ENCODE assay signal across 16 cellular contexts in the genomic region with DNA sequence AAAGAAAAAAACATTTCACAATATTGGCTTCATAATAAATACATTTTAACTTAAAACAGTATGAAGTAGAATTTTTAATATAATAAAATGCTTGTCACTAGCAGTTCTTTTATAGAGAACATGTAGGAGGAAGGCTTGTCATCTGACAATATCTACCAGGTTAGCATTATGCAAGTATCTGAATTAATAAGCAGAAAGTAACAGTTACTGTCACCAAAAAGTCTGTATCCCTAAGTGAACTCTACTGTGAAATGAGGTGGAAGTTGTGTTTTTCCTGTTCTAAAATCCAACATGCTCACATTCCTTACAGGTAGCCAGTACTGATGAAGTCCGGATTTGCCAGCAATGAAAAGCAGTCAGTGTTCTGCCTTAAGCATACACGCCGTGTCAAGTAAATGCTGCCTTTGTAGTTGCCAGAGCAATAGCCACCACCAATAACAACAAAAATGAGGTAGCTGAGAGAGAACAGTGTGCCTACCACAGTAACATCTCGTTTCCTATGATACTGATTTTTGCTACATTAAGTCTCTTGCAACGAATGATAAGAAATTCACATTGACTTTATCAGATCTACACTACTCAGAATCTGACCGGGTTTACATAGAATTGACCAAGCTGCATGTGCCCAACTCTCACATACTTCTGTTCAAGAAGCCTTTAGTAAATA.
A peak's percentile ranks its signal among the peaks of the same experiment; 100 is the strongest.
DNase-seq lines count a peak whose midpoint lies in the region; ATAC-seq and TF ChIP-seq lines count a peak whose summit lies in the region.
"Had no signal": no experiment of that assay in that cellular context is flagged by ENCODE, and none has a peak within 500 bp of the region (broad histone marks: within the 10 kb centered on the region; RNA-seq: fewer than 3 reads in every experiment).

No MANE protein-coding gene starts in this region.

- peak overlapping the region; percentile 60 for H3K4me3 Mint-ChIP-seq in activated T-helper 17 cell treated with anti-CD3 and anti-CD28 coated beads, Interleukin-2, amount 50 U/mL, for 72 hours

- peaks cover 15% of the 10 kb centered on the region for H3K36me3 Mint-ChIP-seq in activated T-helper 17 cell treated with anti-CD3 and anti-CD28 coated beads, Interleukin-2, amount 50 U/mL, for 72 hours (ENCODE audit: low read depth)

- H3K27me3 Mint-ChIP-seq in activated T-helper 17 cell treated with anti-CD3 and anti-CD28 coated beads, Interleukin-2, amount 50 U/mL, for 72 hours = no peaks in the 10 kb centered on the region

- H3K27me3 ChIP-seq in lung (ENCODE audit: control insufficient read depth, insufficient read depth) (no peaks in the 10 kb centered on the region), upper lobe of right lung (no peaks in the 10 kb centered on the region)
- H3K27me3 ChIP-seq: BLaER1, SJCRH30 had no signal

- peak; percentile 33 for ATAC-seq in left ventricle myocardium superior
- peak; percentile 89 for ATAC-seq in activated T-helper 17 cell treated with anti-CD3 and anti-CD28 coated beads, Interleukin-2, amount 50 U/mL, for 72 hours (replicated peaks)
- ATAC-seq in lung (ENCODE audit: insufficient read depth, low FRiP score) = peak; percentile 22
- ATAC-seq in upper lobe of right lung = peak; percentile 55

- peak overlapping the region; percentile 93 for H3K27ac Mint-ChIP-seq in activated T-helper 17 cell treated with anti-CD3 and anti-CD28 coated beads, Interleukin-2, amount 50 U/mL, for 72 hours

- no peak overlapping the region for H3K4me3 ChIP-seq in lung
- H3K4me3 ChIP-seq in upper lobe of right lung = no peak overlapping the region
- H3K4me3 ChIP-seq: BLaER1, SJCRH30 had no signal

- intact Hi-C loops in left ventricle myocardium superior (cut with micrococcal nuclease) = no loop called here
- intact Hi-C loops in cardiac septum (cut with DNase I) = no loop called here
- intact Hi-C loops in upper lobe of right lung (cut with DNase I) = no loop called here

- H3K4me1 ChIP-seq in lung (ENCODE audit: control insufficient read depth in 2 of 2, insufficient read depth in 2 of 2, low read length in 2 of 2) (peaks cover 1 to 15% of the 10 kb centered on the region in 2 donors), upper lobe of right lung (peaks cover 18% of the 10 kb centered on the region)
- H3K4me1 ChIP-seq: SJCRH30 had no signal

- DNase-seq in left ventricle myocardium superior = no peak
- no peak for DNase-seq in cardiac septum (ENCODE audit: low spot score)
- DNase-seq in lung (ENCODE audit: low spot score) = no peak
- DNase-seq in upper lobe of right lung = no peak
- DNase-seq in LoVo (ENCODE audit: low spot score) = no peak
- no peak for DNase-seq in NCI-H128 (lab: John Stamatoyannopoulos, UW; ENCODE audit: unreplicated experiment)
- no peak for DNase-seq in HuH-7 (ENCODE audit: low spot score)
- DNase-seq: activated CD4-positive, alpha-beta T cell treated with anti-CD3 and anti-CD28 coated beads, Interleukin-2, amount 50 U/mL, for 1 hour; GOT3; hippocampal formation; IMR-90; NCI-H187; NCI-H774; SJCRH30 had no signal

- H3K27ac ChIP-seq in lung (ENCODE audit: low read depth in 1 of 2, low read length in 1 of 2) = no peak overlapping the region
- H3K27ac ChIP-seq in upper lobe of right lung = no peak overlapping the region
- H3K27ac ChIP-seq: BLaER1, SJCRH30 had no signal

- TF ChIP-seq CTCF in lung (IDR thresholded peaks at IDR 0.05; ENCODE audit: control extremely low read depth, extremely low read depth) = no peak
- no peak for TF ChIP-seq CTCF in upper lobe of right lung (IDR thresholded peaks at IDR 0.05)

- H3K36me3 ChIP-seq in lung (ENCODE audit: control insufficient read depth in 2 of 2, insufficient read depth in 2 of 2, low read length in 2 of 2) (peaks cover 0 to 1% of the 10 kb centered on the region in 2 donors), upper lobe of right lung (no peaks in the 10 kb centered on the region)
- H3K36me3 ChIP-seq: BLaER1, SJCRH30 had no signal

- H3K9me3 ChIP-seq in lung (ENCODE audit: control insufficient read depth in 2 of 2, insufficient read depth in 1 of 2, low read length in 1 of 2) = no peaks in the 10 kb centered on the region
- no peaks in the 10 kb centered on the region for H3K9me3 ChIP-seq in upper lobe of right lung
- H3K9me3 ChIP-seq: BLaER1, SJCRH30 had no signal

- WGBS in lung, 2 donors = 36 to 54% methylated on average over 6 of the region's 6 CpGs

- H3K4me1 Mint-ChIP-seq in activated T-helper 17 cell treated with anti-CD3 and anti-CD28 coated beads, Interleukin-2, amount 50 U/mL, for 72 hours = peaks cover 59% of the 10 kb centered on the region

- H3K9me3 Mint-ChIP-seq in activated T-helper 17 cell treated with anti-CD3 and anti-CD28 coated beads, Interleukin-2, amount 50 U/mL, for 72 hours = no peaks in the 10 kb centered on the region

Comparison
In these comparisons a context has a peak if more than half of its experiments do, and no peak if none do; other contexts are left out.
1. ATAC-seq: peak in every context shown above with its lines; median percentile 89 in activated T-helper 17 cell treated with anti-CD3 and anti-CD28 coated beads, Interleukin-2, amount 50 U/mL, for 72 hours; 55 in upper lobe of right lung; 33 in left ventricle myocardium superior; 22 in lung.